30 cellular contexts compared by ENCODE assay signal in genomic region chr10:131513445-131513844, GRCh38.
"Had no signal": no experiment of that assay in that cellular context is flagged by ENCODE, and none has a peak within 500 bp of the region (broad histone marks: within the 10 kb centered on the region; RNA-seq: fewer than 3 reads in every experiment).

No MANE protein-coding gene starts in this region.

- H3K27me3 Mint-ChIP-seq: activated CD4-positive, alpha-beta memory T cell treated with anti-CD3 and anti-CD28 coated beads for 36 hours; activated CD4-positive, alpha-beta T cell treated with anti-CD3 and anti-CD28 coated beads, Interleukin-2, amount 10 ng/mL, durations not matched to agents 24 days and 14 days; activated CD8-positive, alpha-beta memory T cell treated with anti-CD3 and anti-CD28 coated beads, Interleukin-2, amount 10 ng/mL, durations not matched to agents 7 days and 5 days; effector memory CD8-positive, alpha-beta T cell had no signal

- H3K4me1 Mint-ChIP-seq: activated CD4-positive, alpha-beta T cell treated with anti-CD3 and anti-CD28 coated beads for 36 hours; activated CD4-positive, alpha-beta T cell treated with anti-CD3 and anti-CD28 coated beads, Interleukin-2, amount 10 ng/mL, durations not matched to agents 24 days and 14 days; activated CD8-positive, alpha-beta memory T cell treated with anti-CD3 and anti-CD28 coated beads, Interleukin-2, amount 10 ng/mL, durations not matched to agents 7 days and 5 days had no signal

- H3K27ac Mint-ChIP-seq: activated CD4-positive, alpha-beta memory T cell treated with anti-CD3 and anti-CD28 coated beads for 36 hours; activated CD4-positive, alpha-beta T cell treated with anti-CD3 and anti-CD28 coated beads for 36 hours; activated CD4-positive, alpha-beta T cell treated with anti-CD3 and anti-CD28 coated beads, Interleukin-2, amount 10 ng/mL, durations not matched to agents 24 days and 14 days; activated CD8-positive, alpha-beta memory T cell treated with anti-CD3 and anti-CD28 coated beads, Interleukin-2, amount 10 ng/mL, durations not matched to agents 7 days and 5 days; activated CD8-positive, alpha-beta T cell treated with anti-CD3 and anti-CD28 coated beads, Interleukin-2, amount 10 ng/mL, durations not matched to agents 7 days and 5 days; activated naive CD8-positive, alpha-beta T cell; activated T-helper 1 cell treated with anti-CD3 and anti-CD28 coated beads, Interleukin-12 subunit alpha, Interleukin-12 subunit beta, Interleukin-2, Interleukin-4 antibody, amounts not matched to agents 30 ng/mL and 10 ng/mL and 1 ng/mL, durations not matched to agents 14 hours and 24 hours and 36 hours; activated T-helper 2 cell treated with anti-CD3 and anti-CD28 coated beads, Interferon-gamma antibody, Interleukin-2, Interleukin-4, amounts not matched to agents 10 μg/mL and 5 μg/mL and 100 μg/mL, durations not matched to agents 14 hours and 24 hours and 36 hours; effector memory CD8-positive, alpha-beta T cell had no signal

- H3K9me3 ChIP-seq: gastrocnemius medialis had no signal

- H3K4me3 Mint-ChIP-seq: activated CD4-positive, alpha-beta memory T cell treated with anti-CD3 and anti-CD28 coated beads for 36 hours; activated CD4-positive, alpha-beta T cell treated with anti-CD3 and anti-CD28 coated beads for 36 hours; activated CD4-positive, alpha-beta T cell treated with anti-CD3 and anti-CD28 coated beads, Interleukin-2, amount 10 ng/mL, durations not matched to agents 24 days and 14 days; activated CD8-positive, alpha-beta memory T cell treated with anti-CD3 and anti-CD28 coated beads, Interleukin-2, amount 10 ng/mL, durations not matched to agents 7 days and 5 days; activated CD8-positive, alpha-beta T cell treated with anti-CD3 and anti-CD28 coated beads, Interleukin-2, amount 10 ng/mL, durations not matched to agents 7 days and 5 days; activated naive CD8-positive, alpha-beta T cell; activated T-helper 1 cell treated with anti-CD3 and anti-CD28 coated beads, Interleukin-12 subunit alpha, Interleukin-12 subunit beta, Interleukin-2, Interleukin-4 antibody, amounts not matched to agents 30 ng/mL and 10 ng/mL and 1 ng/mL, durations not matched to agents 14 hours and 24 hours and 36 hours; effector memory CD8-positive, alpha-beta T cell had no signal

- H3K4me1 ChIP-seq: esophagus muscularis mucosa, foreskin keratinocyte, gastrocnemius medialis, heart left ventricle had no signal

- H3K36me3 ChIP-seq: brain microvascular endothelial cell, esophagus muscularis mucosa, gastrocnemius medialis, heart left ventricle had no signal

- H3K27ac ChIP-seq: brain microvascular endothelial cell, esophagus muscularis mucosa, foreskin keratinocyte, gastrocnemius medialis, heart left ventricle had no signal

- DNase-seq: activated CD4-positive, alpha-beta memory T cell treated with anti-CD3 and anti-CD28 coated beads for 36 hours; activated CD4-positive, alpha-beta T cell treated with anti-CD3 and anti-CD28 coated beads for 36 hours; activated CD4-positive, alpha-beta T cell treated with anti-CD3 and anti-CD28 coated beads, Interleukin-2, amount 10 ng/mL, durations not matched to agents 24 days and 14 days; activated CD4-positive, CD25-positive, alpha-beta regulatory T cell; activated CD4-positive, CD25-positive, alpha-beta regulatory T cell treated with anti-CD3 and anti-CD28 coated beads, Interleukin-2, amount 50 U/mL, for 72 hours; activated CD8-positive, alpha-beta memory T cell treated with anti-CD3 and anti-CD28 coated beads, Interleukin-2, amount 10 ng/mL, durations not matched to agents 7 days and 5 days; activated CD8-positive, alpha-beta memory T cell treated with anti-CD3 and anti-CD28 coated beads, Interleukin-2, amount 50 U/mL, for 4 hours; activated CD8-positive, alpha-beta T cell treated with anti-CD3 and anti-CD28 coated beads, Interleukin-2, amount 10 ng/mL, durations not matched to agents 7 days and 5 days; activated effector memory CD4-positive, alpha-beta T cell treated with anti-CD3 and anti-CD28 coated beads, Interleukin-2, amount 50 U/mL, for 16 hours; activated naive CD4-positive, alpha-beta T cell treated with anti-CD3 and anti-CD28 coated beads, Interleukin-2, amount 50 U/mL, for 16 hours; activated T-cell treated with anti-CD3 and anti-CD28 coated beads, Interleukin-2, amount 50 U/mL, for 1 hour; activated T-cell treated with anti-CD3 and anti-CD28 coated beads, Interleukin-2, amount 50 U/mL, for 48 hours; amniotic stem cell; anterior cingulate cortex; brain microvascular endothelial cell; caudate nucleus; cortex of kidney; dermis blood vessel endothelial cell; effector CD4-positive, alpha-beta T cell; effector memory CD8-positive, alpha-beta T cell; erythroblast; foreskin keratinocyte; gastrocnemius medialis; glutamatergic neuron; heart left ventricle; T-helper 2 cell had no signal

- H3K9me3 Mint-ChIP-seq: activated CD4-positive, alpha-beta T cell treated with anti-CD3 and anti-CD28 coated beads, Interleukin-2, amount 10 ng/mL, durations not matched to agents 24 days and 14 days; activated T-helper 2 cell treated with anti-CD3 and anti-CD28 coated beads, Interferon-gamma antibody, Interleukin-2, Interleukin-4, amounts not matched to agents 10 μg/mL and 5 μg/mL and 100 μg/mL, durations not matched to agents 14 hours and 24 hours and 36 hours had no signal

- H3K4me3 ChIP-seq: esophagus muscularis mucosa, gastrocnemius medialis, heart left ventricle had no signal

- H3K36me3 Mint-ChIP-seq: activated CD4-positive, alpha-beta memory T cell treated with anti-CD3 and anti-CD28 coated beads for 36 hours; activated CD8-positive, alpha-beta memory T cell treated with anti-CD3 and anti-CD28 coated beads, Interleukin-2, amount 10 ng/mL, durations not matched to agents 7 days and 5 days had no signal

- ATAC-seq: activated CD4-positive, alpha-beta T cell treated with anti-CD3 and anti-CD28 coated beads for 36 hours; activated CD8-positive, alpha-beta memory T cell treated with anti-CD3 and anti-CD28 coated beads, Interleukin-2, amount 10 ng/mL, durations not matched to agents 7 days and 5 days; activated CD8-positive, alpha-beta T cell treated with anti-CD3 and anti-CD28 coated beads, Interleukin-2, amount 10 ng/mL, durations not matched to agents 7 days and 5 days; effector memory CD8-positive, alpha-beta T cell; foreskin keratinocyte; gastrocnemius medialis; heart left ventricle had no signal

- H3K27me3 ChIP-seq: brain microvascular endothelial cell, foreskin keratinocyte, gastrocnemius medialis had no signal
